In the genomic region with DNA sequence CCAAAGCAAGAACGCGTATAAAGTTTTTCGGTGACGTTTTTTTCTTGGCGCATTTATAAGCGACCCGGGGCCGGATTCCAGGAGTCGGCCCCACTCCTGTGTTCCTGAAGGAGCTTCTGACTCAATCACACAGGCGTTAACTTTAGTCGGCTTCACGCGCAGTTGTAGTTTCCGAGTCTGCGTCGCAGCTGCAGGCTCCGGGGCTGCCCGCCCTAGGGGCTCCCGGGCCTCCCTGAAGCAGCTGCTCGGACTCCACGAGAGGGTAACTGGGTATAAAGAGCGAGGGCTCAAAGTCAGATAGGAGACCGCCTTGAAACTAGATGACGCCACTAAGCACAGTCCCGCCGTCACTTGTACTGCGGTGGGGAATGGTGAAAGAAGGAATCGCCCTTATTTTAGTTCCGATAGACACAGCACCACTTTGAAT, we compare ENCODE assay signal across 1 cellular context.
A peak's percentile ranks its signal among the peaks of the same experiment; 100 is the strongest.
TF ChIP-seq lines count a peak whose summit lies in the region.

No MANE protein-coding gene starts in this region.

TF ChIP-seq in H1, 55 proteins besides CTCF, POLR2A, EP300 and RAD21:
- no peak for TF ChIP-seq RFX5 (IDR thresholded peaks at IDR 0.05; ENCODE audit: borderline replicate concordance, low read depth, low read length)
- TF ChIP-seq, protein P1, sequence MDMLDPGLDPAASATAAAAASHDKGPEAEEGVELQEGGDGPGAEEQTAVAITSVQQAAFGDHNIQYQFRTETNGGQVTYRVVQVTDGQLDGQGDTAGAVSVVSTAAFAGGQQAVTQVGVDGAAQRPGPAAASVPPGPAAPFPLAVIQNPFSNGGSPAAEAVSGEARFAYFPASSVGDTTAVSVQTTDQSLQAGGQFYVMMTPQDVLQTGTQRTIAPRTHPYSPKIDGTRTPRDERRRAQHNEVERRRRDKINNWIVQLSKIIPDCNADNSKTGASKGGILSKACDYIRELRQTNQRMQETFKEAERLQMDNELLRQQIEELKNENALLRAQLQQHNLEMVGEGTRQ (IDR thresholded peaks at IDR 0.05; ENCODE audit: low read length), result no peak
- TF ChIP-seq HDAC6 (IDR thresholded peaks at IDR 0.05; ENCODE audit: low read depth, low read length), result no peak
- TF ChIP-seq, protein P2, sequence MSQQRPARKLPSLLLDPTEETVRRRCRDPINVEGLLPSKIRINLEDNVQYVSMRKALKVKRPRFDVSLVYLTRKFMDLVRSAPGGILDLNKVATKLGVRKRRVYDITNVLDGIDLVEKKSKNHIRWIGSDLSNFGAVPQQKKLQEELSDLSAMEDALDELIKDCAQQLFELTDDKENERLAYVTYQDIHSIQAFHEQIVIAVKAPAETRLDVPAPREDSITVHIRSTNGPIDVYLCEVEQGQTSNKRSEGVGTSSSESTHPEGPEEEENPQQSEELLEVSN (IDR thresholded peaks at IDR 0.05), result no peak
- TF ChIP-seq, protein P3, sequence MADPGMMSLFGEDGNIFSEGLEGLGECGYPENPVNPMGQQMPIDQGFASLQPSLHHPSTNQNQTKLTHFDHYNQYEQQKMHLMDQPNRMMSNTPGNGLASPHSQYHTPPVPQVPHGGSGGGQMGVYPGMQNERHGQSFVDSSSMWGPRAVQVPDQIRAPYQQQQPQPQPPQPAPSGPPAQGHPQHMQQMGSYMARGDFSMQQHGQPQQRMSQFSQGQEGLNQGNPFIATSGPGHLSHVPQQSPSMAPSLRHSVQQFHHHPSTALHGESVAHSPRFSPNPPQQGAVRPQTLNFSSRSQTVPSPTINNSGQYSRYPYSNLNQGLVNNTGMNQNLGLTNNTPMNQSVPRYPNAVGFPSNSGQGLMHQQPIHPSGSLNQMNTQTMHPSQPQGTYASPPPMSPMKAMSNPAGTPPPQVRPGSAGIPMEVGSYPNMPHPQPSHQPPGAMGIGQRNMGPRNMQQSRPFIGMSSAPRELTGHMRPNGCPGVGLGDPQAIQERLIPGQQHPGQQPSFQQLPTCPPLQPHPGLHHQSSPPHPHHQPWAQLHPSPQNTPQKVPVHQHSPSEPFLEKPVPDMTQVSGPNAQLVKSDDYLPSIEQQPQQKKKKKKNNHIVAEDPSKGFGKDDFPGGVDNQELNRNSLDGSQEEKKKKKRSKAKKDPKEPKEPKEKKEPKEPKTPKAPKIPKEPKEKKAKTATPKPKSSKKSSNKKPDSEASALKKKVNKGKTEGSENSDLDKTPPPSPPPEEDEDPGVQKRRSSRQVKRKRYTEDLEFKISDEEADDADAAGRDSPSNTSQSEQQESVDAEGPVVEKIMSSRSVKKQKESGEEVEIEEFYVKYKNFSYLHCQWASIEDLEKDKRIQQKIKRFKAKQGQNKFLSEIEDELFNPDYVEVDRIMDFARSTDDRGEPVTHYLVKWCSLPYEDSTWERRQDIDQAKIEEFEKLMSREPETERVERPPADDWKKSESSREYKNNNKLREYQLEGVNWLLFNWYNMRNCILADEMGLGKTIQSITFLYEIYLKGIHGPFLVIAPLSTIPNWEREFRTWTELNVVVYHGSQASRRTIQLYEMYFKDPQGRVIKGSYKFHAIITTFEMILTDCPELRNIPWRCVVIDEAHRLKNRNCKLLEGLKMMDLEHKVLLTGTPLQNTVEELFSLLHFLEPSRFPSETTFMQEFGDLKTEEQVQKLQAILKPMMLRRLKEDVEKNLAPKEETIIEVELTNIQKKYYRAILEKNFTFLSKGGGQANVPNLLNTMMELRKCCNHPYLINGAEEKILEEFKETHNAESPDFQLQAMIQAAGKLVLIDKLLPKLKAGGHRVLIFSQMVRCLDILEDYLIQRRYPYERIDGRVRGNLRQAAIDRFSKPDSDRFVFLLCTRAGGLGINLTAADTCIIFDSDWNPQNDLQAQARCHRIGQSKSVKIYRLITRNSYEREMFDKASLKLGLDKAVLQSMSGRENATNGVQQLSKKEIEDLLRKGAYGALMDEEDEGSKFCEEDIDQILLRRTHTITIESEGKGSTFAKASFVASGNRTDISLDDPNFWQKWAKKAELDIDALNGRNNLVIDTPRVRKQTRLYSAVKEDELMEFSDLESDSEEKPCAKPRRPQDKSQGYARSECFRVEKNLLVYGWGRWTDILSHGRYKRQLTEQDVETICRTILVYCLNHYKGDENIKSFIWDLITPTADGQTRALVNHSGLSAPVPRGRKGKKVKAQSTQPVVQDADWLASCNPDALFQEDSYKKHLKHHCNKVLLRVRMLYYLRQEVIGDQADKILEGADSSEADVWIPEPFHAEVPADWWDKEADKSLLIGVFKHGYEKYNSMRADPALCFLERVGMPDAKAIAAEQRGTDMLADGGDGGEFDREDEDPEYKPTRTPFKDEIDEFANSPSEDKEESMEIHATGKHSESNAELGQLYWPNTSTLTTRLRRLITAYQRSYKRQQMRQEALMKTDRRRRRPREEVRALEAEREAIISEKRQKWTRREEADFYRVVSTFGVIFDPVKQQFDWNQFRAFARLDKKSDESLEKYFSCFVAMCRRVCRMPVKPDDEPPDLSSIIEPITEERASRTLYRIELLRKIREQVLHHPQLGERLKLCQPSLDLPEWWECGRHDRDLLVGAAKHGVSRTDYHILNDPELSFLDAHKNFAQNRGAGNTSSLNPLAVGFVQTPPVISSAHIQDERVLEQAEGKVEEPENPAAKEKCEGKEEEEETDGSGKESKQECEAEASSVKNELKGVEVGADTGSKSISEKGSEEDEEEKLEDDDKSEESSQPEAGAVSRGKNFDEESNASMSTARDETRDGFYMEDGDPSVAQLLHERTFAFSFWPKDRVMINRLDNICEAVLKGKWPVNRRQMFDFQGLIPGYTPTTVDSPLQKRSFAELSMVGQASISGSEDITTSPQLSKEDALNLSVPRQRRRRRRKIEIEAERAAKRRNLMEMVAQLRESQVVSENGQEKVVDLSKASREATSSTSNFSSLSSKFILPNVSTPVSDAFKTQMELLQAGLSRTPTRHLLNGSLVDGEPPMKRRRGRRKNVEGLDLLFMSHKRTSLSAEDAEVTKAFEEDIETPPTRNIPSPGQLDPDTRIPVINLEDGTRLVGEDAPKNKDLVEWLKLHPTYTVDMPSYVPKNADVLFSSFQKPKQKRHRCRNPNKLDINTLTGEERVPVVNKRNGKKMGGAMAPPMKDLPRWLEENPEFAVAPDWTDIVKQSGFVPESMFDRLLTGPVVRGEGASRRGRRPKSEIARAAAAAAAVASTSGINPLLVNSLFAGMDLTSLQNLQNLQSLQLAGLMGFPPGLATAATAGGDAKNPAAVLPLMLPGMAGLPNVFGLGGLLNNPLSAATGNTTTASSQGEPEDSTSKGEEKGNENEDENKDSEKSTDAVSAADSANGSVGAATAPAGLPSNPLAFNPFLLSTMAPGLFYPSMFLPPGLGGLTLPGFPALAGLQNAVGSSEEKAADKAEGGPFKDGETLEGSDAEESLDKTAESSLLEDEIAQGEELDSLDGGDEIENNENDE (IDR thresholded peaks at IDR 0.05; ENCODE audit: insufficient replicate concordance, low read length), result no peak
- TF ChIP-seq EGR1 (IDR thresholded peaks at IDR 0.05; ENCODE audit: borderline replicate concordance, low read depth, low read length), result no peak
- TF ChIP-seq POLR2AphosphoS5 (IDR thresholded peaks at IDR 0.05; ENCODE audit: low read depth, low read length), result peak; percentile 48
- peak; percentile 15 for TF ChIP-seq TAF7 (optimal IDR thresholded peaks at IDR 0.05; ENCODE audit: borderline replicate concordance, low read depth, low read length)
- no peak for TF ChIP-seq TBP (IDR thresholded peaks at IDR 0.05; ENCODE audit: low read depth, low read length)
- TF ChIP-seq SUZ12 (IDR thresholded peaks at IDR 0.05; ENCODE audit: low read length), result no peak
- TF ChIP-seq CHD1 (IDR thresholded peaks at IDR 0.05; ENCODE audit: low read depth, low read length), result no peak
- no peak for TF ChIP-seq POU5F1 (IDR thresholded peaks at IDR 0.05; ENCODE audit: low read depth, low read length)
- TF ChIP-seq GTF2F1 (IDR thresholded peaks at IDR 0.05; ENCODE audit: borderline replicate concordance, low read depth, low read length), result no peak
- no peak for TF ChIP-seq YY1 (IDR thresholded peaks at IDR 0.05; ENCODE audit: low read depth, low read length)
- TF ChIP-seq SP4 (IDR thresholded peaks at IDR 0.05; ENCODE audit: low read length), result no peak
- peak; percentile 18; the same call in 1 of the 2 replicates for TF ChIP-seq CREB1 (IDR thresholded peaks at IDR 0.05)
- TF ChIP-seq ZNF274 (IDR thresholded peaks at IDR 0.05; ENCODE audit: borderline replicate concordance, extremely low read depth, low read length), result no peak
- TF ChIP-seq RXRA (IDR thresholded peaks at IDR 0.05; ENCODE audit: insufficient read depth, low read depth, low read length), result no peak
- no peak for TF ChIP-seq BCL11A (IDR thresholded peaks at IDR 0.05; ENCODE audit: low read depth in 2 of 2, low read length in 2 of 2)
- TF ChIP-seq CBX8 (IDR thresholded peaks at IDR 0.05; ENCODE audit: borderline replicate concordance, low read depth, low read length), result no peak
- TF ChIP-seq, protein P4, sequence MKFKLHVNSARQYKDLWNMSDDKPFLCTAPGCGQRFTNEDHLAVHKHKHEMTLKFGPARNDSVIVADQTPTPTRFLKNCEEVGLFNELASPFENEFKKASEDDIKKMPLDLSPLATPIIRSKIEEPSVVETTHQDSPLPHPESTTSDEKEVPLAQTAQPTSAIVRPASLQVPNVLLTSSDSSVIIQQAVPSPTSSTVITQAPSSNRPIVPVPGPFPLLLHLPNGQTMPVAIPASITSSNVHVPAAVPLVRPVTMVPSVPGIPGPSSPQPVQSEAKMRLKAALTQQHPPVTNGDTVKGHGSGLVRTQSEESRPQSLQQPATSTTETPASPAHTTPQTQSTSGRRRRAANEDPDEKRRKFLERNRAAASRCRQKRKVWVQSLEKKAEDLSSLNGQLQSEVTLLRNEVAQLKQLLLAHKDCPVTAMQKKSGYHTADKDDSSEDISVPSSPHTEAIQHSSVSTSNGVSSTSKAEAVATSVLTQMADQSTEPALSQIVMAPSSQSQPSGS (IDR thresholded peaks at IDR 0.05; ENCODE audit: low read length), result no peak
- no peak for TF ChIP-seq SIX5 (IDR thresholded peaks at IDR 0.05; ENCODE audit: low read depth, low read length)
- TF ChIP-seq EZH2 (IDR thresholded peaks at IDR 0.05; ENCODE audit: low read depth, low read length, severe bottlenecking), result no peak
- TF ChIP-seq SIRT6 (IDR thresholded peaks at IDR 0.05; ENCODE audit: low read length), result no peak
- TF ChIP-seq GABPA (IDR thresholded peaks at IDR 0.05; ENCODE audit: borderline replicate concordance, insufficient read depth, low read length), result no peak; the same call in 1 of the 2 replicates
- TF ChIP-seq BACH1 (IDR thresholded peaks at IDR 0.05; ENCODE audit: low read length), result no peak
- no peak for TF ChIP-seq CBX5 (IDR thresholded peaks at IDR 0.05; ENCODE audit: low read depth, low read length)
- no peak for TF ChIP-seq SIN3A (conservative IDR thresholded peaks at IDR 0.05 in 1 of 2, IDR thresholded peaks at IDR 0.05 in 1 of 2; ENCODE audit: low read depth in 1 of 2, low read length in 2 of 2)
- no peak for TF ChIP-seq SP1 (IDR thresholded peaks at IDR 0.05; ENCODE audit: low read depth, low read length)
- no peak for TF ChIP-seq RNF2 (IDR thresholded peaks at IDR 0.05; ENCODE audit: borderline replicate concordance, low read depth, low read length, missing control alignments, poor library complexity, severe bottlenecking)
- TF ChIP-seq RBBP5 (IDR thresholded peaks at IDR 0.05; ENCODE audit: borderline replicate concordance, low read depth, low read length), result no peak
- no peak for TF ChIP-seq MAFK (IDR thresholded peaks at IDR 0.05; ENCODE audit: low read depth, low read length)
- no peak for TF ChIP-seq ASH2L (IDR thresholded peaks at IDR 0.05; ENCODE audit: low read length)
- no peak; the same call in 1 of the 2 replicates for TF ChIP-seq PHF8 (conservative IDR thresholded peaks at IDR 0.05; ENCODE audit: low read depth, low read length)
- TF ChIP-seq TCF12 (IDR thresholded peaks at IDR 0.05; ENCODE audit: low read depth, low read length), result no peak
- no peak for TF ChIP-seq CTBP2 (IDR thresholded peaks at IDR 0.05; ENCODE audit: borderline replicate concordance, insufficient read depth, insufficient read length, low read length)
- TF ChIP-seq, protein P5, sequence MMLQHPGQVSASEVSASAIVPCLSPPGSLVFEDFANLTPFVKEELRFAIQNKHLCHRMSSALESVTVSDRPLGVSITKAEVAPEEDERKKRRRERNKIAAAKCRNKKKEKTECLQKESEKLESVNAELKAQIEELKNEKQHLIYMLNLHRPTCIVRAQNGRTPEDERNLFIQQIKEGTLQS (IDR thresholded peaks at IDR 0.05; ENCODE audit: insufficient read depth, low read depth, low read length), result no peak
- TF ChIP-seq, protein P6, sequence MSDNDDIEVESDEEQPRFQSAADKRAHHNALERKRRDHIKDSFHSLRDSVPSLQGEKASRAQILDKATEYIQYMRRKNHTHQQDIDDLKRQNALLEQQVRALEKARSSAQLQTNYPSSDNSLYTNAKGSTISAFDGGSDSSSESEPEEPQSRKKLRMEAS (IDR thresholded peaks at IDR 0.05), result no peak
- 0 out of 4 replicates have a peak, but pooled peaks of 1 of the 2 experiments have one; percentile 35 for TF ChIP-seq HDAC2 (IDR thresholded peaks at IDR 0.05; ENCODE audit: borderline replicate concordance in 1 of 2, low read depth in 2 of 2, low read length in 2 of 2)
- peak; percentile 11 for TF ChIP-seq SAP30 (IDR thresholded peaks at IDR 0.05; ENCODE audit: insufficient read depth, insufficient replicate concordance, low read length)
